In genomic region chr14:89618821-89619551, GRCh38 we compare ENCODE assay signal across 8 cellular contexts.
DNase-seq lines count a peak whose midpoint lies in the region; FAIRE-seq and TF ChIP-seq lines count a peak whose summit lies in the region.

No MANE protein-coding gene starts in this region.

- peak overlapping the region; percentile 78 for H2AFZ ChIP-seq in MM.1S (ENCODE audit: low read length)
- peak overlapping the region; percentile 91 for H2AFZ ChIP-seq in astrocyte (ENCODE audit: low read depth, low read length)

- peaks cover 10% of the 10 kb centered on the region; the same call in 1 of the 2 replicates for H3F3A ChIP-seq in MM.1S (ENCODE audit: insufficient read depth, low read length)

- H3K9me2 ChIP-seq in MM.1S (replicated peaks; ENCODE audit: insufficient read depth, low read length), result no peaks in the 10 kb centered on the region

- peaks cover 1% of the 10 kb centered on the region for H3K36me3 Mint-ChIP-seq in T-helper 1 cell treated with Interleukin-12 subunit alpha and Interleukin-12 subunit beta and Interleukin-4 antibody, amounts not matched to agents 30 μg/mL and 1 μg/mL, for 36 hours (ENCODE audit: low read depth)
- H3K36me3 Mint-ChIP-seq in astrocyte (ENCODE audit: low read depth, unreplicated experiment), result no peaks in the 10 kb centered on the region

- H3K9me3 Mint-ChIP-seq in T-helper 1 cell treated with Interleukin-12 subunit alpha and Interleukin-12 subunit beta and Interleukin-4 antibody, amounts not matched to agents 30 μg/mL and 1 μg/mL, for 36 hours, result no peaks in the 10 kb centered on the region
- no peaks in the 10 kb centered on the region for H3K9me3 Mint-ChIP-seq in astrocyte (ENCODE audit: unreplicated experiment)

- H4K20me1 ChIP-seq in MM.1S (ENCODE audit: insufficient read depth, low read length) (no peaks in the 10 kb centered on the region), astrocyte (ENCODE audit: insufficient read depth, low read length) (peaks cover 5% of the 10 kb centered on the region)

- DNase-seq in GM12864 (ENCODE audit: low read depth), result peak; percentile 31
- peak; percentile 73 to 83 for DNase-seq in HAP-1 (ENCODE audit: low spot score in 2 of 2)
- peak; percentile 55 for DNase-seq in MM.1S
- peak; percentile 53 for DNase-seq in astrocyte (ENCODE audit: low read depth)
- peak; percentile 52 to 62 for DNase-seq in hippocampal formation (lab: John Stamatoyannopoulos, UW)
- DNase-seq in renal cortical epithelial cell (ENCODE audit: low read depth), result peak; percentile 9
- no peak for DNase-seq in A172 (ENCODE audit: low spot score)

- peak overlapping the region; percentile 97 for H3K27ac Mint-ChIP-seq in T-helper 1 cell treated with Interleukin-12 subunit alpha and Interleukin-12 subunit beta and Interleukin-4 antibody, amounts not matched to agents 30 μg/mL and 1 μg/mL, for 36 hours
- peak overlapping the region; percentile 83 for H3K27ac Mint-ChIP-seq in astrocyte (ENCODE audit: unreplicated experiment)

- peak overlapping the region; percentile 80 for H3K4me3 ChIP-seq in GM12864 (ENCODE audit: low read depth, low read length)
- peak overlapping the region; percentile 50 for H3K4me3 ChIP-seq in HAP-1
- H3K4me3 ChIP-seq in MM.1S (ENCODE audit: low read length), result peak overlapping the region; percentile 82
- H3K4me3 ChIP-seq in astrocyte (ENCODE audit: insufficient read depth, low read depth, low read length), result peak overlapping the region; percentile 83

- H3K4me1 ChIP-seq in HAP-1, result peaks cover 41% of the 10 kb centered on the region
- 0 out of 2 replicates have a peak, but pooled peaks cover 7% of the 10 kb centered on the region for H3K4me1 ChIP-seq in MM.1S (ENCODE audit: low read length)
- H3K4me1 ChIP-seq in astrocyte (ENCODE audit: insufficient read depth, low read length), result peaks cover 18% of the 10 kb centered on the region

- H3K4me3 Mint-ChIP-seq in T-helper 1 cell treated with Interleukin-12 subunit alpha and Interleukin-12 subunit beta and Interleukin-4 antibody, amounts not matched to agents 30 μg/mL and 1 μg/mL, for 36 hours, result peak overlapping the region; percentile 96
- peak overlapping the region; percentile 95 for H3K4me3 Mint-ChIP-seq in astrocyte (ENCODE audit: unreplicated experiment)

- H3K27ac ChIP-seq in MM.1S (ENCODE audit: low read length) (peak overlapping the region; percentile 82), astrocyte (ENCODE audit: low read depth, low read length) (peak overlapping the region; percentile 91)

- in situ Hi-C loops in HAP-1 (cut with MboI; ENCODE audit: low sequenced_read_pairs), result no loop called here

- TF ChIP-seq CTCF in GM12864 (IDR thresholded peaks at IDR 0.05; ENCODE audit: low read depth, low read length, missing control alignments), result no peak
- TF ChIP-seq CTCF in MM.1S (IDR thresholded peaks at IDR 0.05; ENCODE audit: low read length), result no peak
- TF ChIP-seq CTCF in astrocyte (IDR thresholded peaks at IDR 0.05; ENCODE audit: insufficient read depth, low read depth, low read length), result no peak

- H3K36me3 ChIP-seq in HAP-1 (replicated peaks) (no peaks in the 10 kb centered on the region), MM.1S (replicated peaks; ENCODE audit: insufficient read depth, low read length) (no peaks in the 10 kb centered on the region), astrocyte (ENCODE audit: insufficient read depth, low read length) (no peaks in the 10 kb centered on the region)

- H3K9me3 ChIP-seq in HAP-1 (no peaks in the 10 kb centered on the region), MM.1S (replicated peaks; ENCODE audit: insufficient read depth, low read length) (no peaks in the 10 kb centered on the region), astrocyte (ENCODE audit: insufficient read depth, low read depth, low read length) (no peaks in the 10 kb centered on the region)

- H3K4me2 ChIP-seq in MM.1S (ENCODE audit: low read depth, low read length) (peak overlapping the region; percentile 82), astrocyte (ENCODE audit: low read length) (peak overlapping the region; percentile 87)

- H3K27me3 Mint-ChIP-seq in T-helper 1 cell treated with Interleukin-12 subunit alpha and Interleukin-12 subunit beta and Interleukin-4 antibody, amounts not matched to agents 30 μg/mL and 1 μg/mL, for 36 hours (ENCODE audit: low read depth), result no peaks in the 10 kb centered on the region
- no peaks in the 10 kb centered on the region for H3K27me3 Mint-ChIP-seq in astrocyte (ENCODE audit: low read depth, unreplicated experiment)

- H3K27me3 ChIP-seq in HAP-1 (ENCODE audit: low read depth) (no peaks in the 10 kb centered on the region), MM.1S (replicated peaks; ENCODE audit: insufficient read depth, low read length) (no peaks in the 10 kb centered on the region), astrocyte (ENCODE audit: insufficient read depth, low read length) (no peaks in the 10 kb centered on the region)

- peak overlapping the region; percentile 81 for H3K9ac ChIP-seq in MM.1S (ENCODE audit: low read length)
- peak overlapping the region; percentile 91 for H3K9ac ChIP-seq in astrocyte (ENCODE audit: low read length)

- FAIRE-seq in astrocyte (lab: Jason Lieb, UNC), result no peak

- peaks cover 65% of the 10 kb centered on the region for H3K4me1 Mint-ChIP-seq in T-helper 1 cell treated with Interleukin-12 subunit alpha and Interleukin-12 subunit beta and Interleukin-4 antibody, amounts not matched to agents 30 μg/mL and 1 μg/mL, for 36 hours (ENCODE audit: low read depth)
- peaks cover 27% of the 10 kb centered on the region for H3K4me1 Mint-ChIP-seq in astrocyte (ENCODE audit: low read depth, unreplicated experiment)

- H3K79me2 ChIP-seq in MM.1S (ENCODE audit: low read length), result peaks cover 33% of the 10 kb centered on the region
- H3K79me2 ChIP-seq in astrocyte (ENCODE audit: insufficient read depth, low read length), result peaks cover 49% of the 10 kb centered on the region
